ENCODE assay signal across 23 cellular contexts in the genomic region with DNA sequence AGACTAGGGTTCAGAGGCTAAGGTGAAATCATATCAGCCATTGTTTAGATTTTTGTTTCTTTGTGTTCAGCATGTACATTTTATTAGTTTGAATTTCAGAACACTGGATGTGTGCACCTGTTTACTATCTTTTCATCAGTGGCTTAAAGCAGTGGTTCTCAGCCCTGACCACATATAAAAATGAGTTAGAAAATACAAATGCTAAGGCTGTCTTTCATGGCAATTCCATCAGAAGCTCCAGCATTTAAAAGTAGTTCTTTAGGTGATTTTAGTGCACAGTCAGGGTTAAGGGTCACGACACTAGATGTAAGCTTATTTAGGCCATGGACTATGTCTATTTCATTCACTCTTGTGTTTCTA.
"Had no signal": no experiment of that assay in that cellular context is flagged by ENCODE, and none has a peak within 500 bp of the region (broad histone marks: within the 10 kb centered on the region; RNA-seq: fewer than 3 reads in every experiment).

No MANE protein-coding gene starts in this region.

- H3K36me3 Mint-ChIP-seq: T-cell had no signal

- H3K9me3 ChIP-seq: ascending aorta, body of pancreas, breast epithelium, MG63, Peyer's patch had no signal

- H3K36me3 ChIP-seq: ascending aorta, breast epithelium, MG63, Peyer's patch had no signal

- H3K27me3 ChIP-seq: ascending aorta, body of pancreas, breast epithelium, MG63, Peyer's patch had no signal

- H3K27me3 Mint-ChIP-seq: activated naive CD8-positive, alpha-beta T cell treated with anti-CD3 and anti-CD28 coated beads, Interleukin-2, amount 10 ng/mL, durations not matched to agents 7 days and 5 days; T-cell had no signal

- H3K4me3 ChIP-seq: ascending aorta, body of pancreas, breast epithelium, MG63, Peyer's patch had no signal

- H3K27ac ChIP-seq: ascending aorta, body of pancreas, breast epithelium, Peyer's patch had no signal

- H3K27ac Mint-ChIP-seq: activated CD4-positive, alpha-beta T cell treated with anti-CD3 and anti-CD28 coated beads, Interleukin-2, amount 10 ng/mL, durations not matched to agents 24 days and 14 days; activated T-helper 1 cell treated with anti-CD3 and anti-CD28 coated beads, Interleukin-12 subunit alpha, Interleukin-12 subunit beta, Interleukin-2, Interleukin-4 antibody, amounts not matched to agents 30 ng/mL and 10 ng/mL and 1 ng/mL, durations not matched to agents 14 hours and 24 hours and 36 hours; T-cell had no signal

- DNase-seq: activated CD4-positive, alpha-beta T cell treated with anti-CD3 and anti-CD28 coated beads, Interleukin-2, amount 10 ng/mL, durations not matched to agents 24 days and 14 days; activated CD4-positive, alpha-beta T cell treated with anti-CD3 and anti-CD28 coated beads, Interleukin-2, amount 50 U/mL, for 4 hours; activated CD8-positive, alpha-beta memory T cell treated with anti-CD3 and anti-CD28 coated beads, Interleukin-2, amount 50 U/mL, for 4 hours; activated effector memory CD4-positive, alpha-beta T cell treated with Interleukin-2 at 50 U/mL for 16 hours; activated naive CD4-positive, alpha-beta T cell treated with anti-CD3 and anti-CD28 coated beads, Interleukin-2, amount 50 U/mL, for 16 hours; activated naive CD8-positive, alpha-beta T cell treated with anti-CD3 and anti-CD28 coated beads, Interleukin-2, amount 10 ng/mL, durations not matched to agents 7 days and 5 days; activated T-cell treated with anti-CD3 and anti-CD28 coated beads for 4 hours; activated T-cell treated with anti-CD3 and anti-CD28 coated beads, Interleukin-2, amount 50 U/mL, for 4 hours; Karpas-422; NCI-H1436; NCI-H345; NK-92 treated with Interleukin-12 subunit alpha and Interleukin-12 subunit beta, amount 100 ng/mL, for 24 hours; PC-3; Peyer's patch; RPMI8226; T-cell; T-helper 9 cell had no signal

- ATAC-seq: activated T-cell treated with anti-CD3 and anti-CD28 coated beads, Interleukin-2, amount 50 U/mL, for 4 hours; body of pancreas; PC-3; SK-N-SH treated with all-trans-retinoic acid at 6 μM for 48 hours had no signal

- H3K4me3 Mint-ChIP-seq: activated CD4-positive, alpha-beta T cell treated with anti-CD3 and anti-CD28 coated beads, Interleukin-2, amount 10 ng/mL, durations not matched to agents 24 days and 14 days; activated naive CD8-positive, alpha-beta T cell treated with anti-CD3 and anti-CD28 coated beads, Interleukin-2, amount 10 ng/mL, durations not matched to agents 7 days and 5 days; activated T-cell treated with anti-CD3 and anti-CD28 coated beads, Interleukin-2, amount 50 U/mL, for 4 hours; activated T-helper 1 cell treated with anti-CD3 and anti-CD28 coated beads, Interleukin-12 subunit alpha, Interleukin-12 subunit beta, Interleukin-2, Interleukin-4 antibody, amounts not matched to agents 30 ng/mL and 10 ng/mL and 1 ng/mL, durations not matched to agents 14 hours and 24 hours and 36 hours; T-cell had no signal

- H3K4me1 ChIP-seq: ascending aorta, body of pancreas, breast epithelium, Peyer's patch had no signal

- H3K9me3 Mint-ChIP-seq: activated T-cell treated with anti-CD3 and anti-CD28 coated beads, Interleukin-2, amount 50 U/mL, for 4 hours; activated T-helper 1 cell treated with anti-CD3 and anti-CD28 coated beads, Interleukin-12 subunit alpha, Interleukin-12 subunit beta, Interleukin-2, Interleukin-4 antibody, amounts not matched to agents 30 ng/mL and 10 ng/mL and 1 ng/mL, durations not matched to agents 14 hours and 24 hours and 36 hours; T-cell had no signal
